ENCODE assay signal across 1 cellular context in the genomic region with DNA sequence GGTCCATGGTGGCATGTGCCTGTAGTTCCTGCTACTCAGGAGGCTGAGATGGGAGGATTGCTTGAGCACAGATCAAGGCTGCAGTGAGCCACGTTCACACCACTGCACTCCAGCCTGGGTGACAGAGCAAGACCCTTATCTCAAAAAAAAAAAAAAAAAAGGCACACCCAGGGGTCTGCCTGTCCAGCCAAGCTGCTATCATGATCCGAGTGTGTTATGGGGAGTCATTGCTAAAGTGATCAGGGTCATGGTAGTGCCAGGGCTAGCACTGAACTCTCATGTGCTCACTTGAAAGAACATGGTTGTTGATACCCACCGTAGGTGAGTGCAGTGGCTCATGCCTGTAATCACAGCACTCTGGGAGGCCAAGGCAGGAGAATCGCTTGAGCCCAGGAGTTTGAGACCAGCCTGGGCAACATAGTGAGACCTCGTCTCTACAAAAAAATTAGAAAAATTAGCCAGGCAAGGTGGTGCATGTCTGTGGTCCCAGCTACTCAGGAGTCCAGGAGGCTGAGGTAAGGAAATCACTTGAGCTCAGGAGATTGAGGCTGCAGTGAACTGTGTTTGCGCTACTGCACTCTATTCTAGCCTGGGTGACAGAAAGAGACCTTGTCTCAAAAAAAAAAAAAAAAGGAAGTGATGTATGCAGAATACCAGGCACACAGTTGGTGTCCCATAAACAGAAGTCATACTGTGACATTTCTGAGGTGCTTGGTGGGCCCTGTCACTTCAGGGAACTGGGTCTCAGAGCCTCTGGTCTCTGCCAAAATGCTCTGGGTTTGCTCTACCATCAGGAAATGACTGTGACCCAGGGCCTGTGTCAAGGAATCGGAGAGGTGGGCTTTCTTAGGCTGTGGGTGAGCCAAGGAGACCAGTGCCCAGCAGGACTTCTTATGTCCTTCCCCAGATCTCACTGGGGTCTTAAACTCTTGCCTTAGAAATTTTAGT.
A peak's percentile ranks its signal among the peaks of the same experiment; 100 is the strongest.
TF ChIP-seq lines count a peak whose summit lies in the region.

No MANE protein-coding gene starts in this region.

TF ChIP-seq in HepG2, 621 proteins besides CTCF, POLR2A, EP300 and RAD21 (continued from another document and continues in another):
- TF ChIP-seq, protein P1, sequence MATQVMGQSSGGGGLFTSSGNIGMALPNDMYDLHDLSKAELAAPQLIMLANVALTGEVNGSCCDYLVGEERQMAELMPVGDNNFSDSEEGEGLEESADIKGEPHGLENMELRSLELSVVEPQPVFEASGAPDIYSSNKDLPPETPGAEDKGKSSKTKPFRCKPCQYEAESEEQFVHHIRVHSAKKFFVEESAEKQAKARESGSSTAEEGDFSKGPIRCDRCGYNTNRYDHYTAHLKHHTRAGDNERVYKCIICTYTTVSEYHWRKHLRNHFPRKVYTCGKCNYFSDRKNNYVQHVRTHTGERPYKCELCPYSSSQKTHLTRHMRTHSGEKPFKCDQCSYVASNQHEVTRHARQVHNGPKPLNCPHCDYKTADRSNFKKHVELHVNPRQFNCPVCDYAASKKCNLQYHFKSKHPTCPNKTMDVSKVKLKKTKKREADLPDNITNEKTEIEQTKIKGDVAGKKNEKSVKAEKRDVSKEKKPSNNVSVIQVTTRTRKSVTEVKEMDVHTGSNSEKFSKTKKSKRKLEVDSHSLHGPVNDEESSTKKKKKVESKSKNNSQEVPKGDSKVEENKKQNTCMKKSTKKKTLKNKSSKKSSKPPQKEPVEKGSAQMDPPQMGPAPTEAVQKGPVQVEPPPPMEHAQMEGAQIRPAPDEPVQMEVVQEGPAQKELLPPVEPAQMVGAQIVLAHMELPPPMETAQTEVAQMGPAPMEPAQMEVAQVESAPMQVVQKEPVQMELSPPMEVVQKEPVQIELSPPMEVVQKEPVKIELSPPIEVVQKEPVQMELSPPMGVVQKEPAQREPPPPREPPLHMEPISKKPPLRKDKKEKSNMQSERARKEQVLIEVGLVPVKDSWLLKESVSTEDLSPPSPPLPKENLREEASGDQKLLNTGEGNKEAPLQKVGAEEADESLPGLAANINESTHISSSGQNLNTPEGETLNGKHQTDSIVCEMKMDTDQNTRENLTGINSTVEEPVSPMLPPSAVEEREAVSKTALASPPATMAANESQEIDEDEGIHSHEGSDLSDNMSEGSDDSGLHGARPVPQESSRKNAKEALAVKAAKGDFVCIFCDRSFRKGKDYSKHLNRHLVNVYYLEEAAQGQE (IDR thresholded peaks at IDR 0.05; ENCODE audit: borderline replicate concordance in 1 of 2, low read depth in 1 of 2, low read length in 2 of 2), result no peak
- TF ChIP-seq STAG1 (CRISPR knock-in tag; IDR thresholded peaks at IDR 0.05), result no peak; the same call in 1 of the 2 replicates
- TF ChIP-seq XRCC5 (optimal IDR thresholded peaks at IDR 0.05; ENCODE audit: low read length), result no peak
- no peak for TF ChIP-seq ZNF616 (CRISPR knock-in tag; IDR thresholded peaks at IDR 0.05; ENCODE audit: low read depth)
- TF ChIP-seq, protein P2, sequence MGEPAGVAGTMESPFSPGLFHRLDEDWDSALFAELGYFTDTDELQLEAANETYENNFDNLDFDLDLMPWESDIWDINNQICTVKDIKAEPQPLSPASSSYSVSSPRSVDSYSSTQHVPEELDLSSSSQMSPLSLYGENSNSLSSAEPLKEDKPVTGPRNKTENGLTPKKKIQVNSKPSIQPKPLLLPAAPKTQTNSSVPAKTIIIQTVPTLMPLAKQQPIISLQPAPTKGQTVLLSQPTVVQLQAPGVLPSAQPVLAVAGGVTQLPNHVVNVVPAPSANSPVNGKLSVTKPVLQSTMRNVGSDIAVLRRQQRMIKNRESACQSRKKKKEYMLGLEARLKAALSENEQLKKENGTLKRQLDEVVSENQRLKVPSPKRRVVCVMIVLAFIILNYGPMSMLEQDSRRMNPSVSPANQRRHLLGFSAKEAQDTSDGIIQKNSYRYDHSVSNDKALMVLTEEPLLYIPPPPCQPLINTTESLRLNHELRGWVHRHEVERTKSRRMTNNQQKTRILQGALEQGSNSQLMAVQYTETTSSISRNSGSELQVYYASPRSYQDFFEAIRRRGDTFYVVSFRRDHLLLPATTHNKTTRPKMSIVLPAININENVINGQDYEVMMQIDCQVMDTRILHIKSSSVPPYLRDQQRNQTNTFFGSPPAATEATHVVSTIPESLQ (CRISPR knock-in tag; conservative IDR thresholded peaks at IDR 0.05), result no peak
- TF ChIP-seq KLF13 (CRISPR knock-in tag; IDR thresholded peaks at IDR 0.05), result no peak
- TF ChIP-seq ZNF44 (CRISPR knock-in tag; IDR thresholded peaks at IDR 0.05), result no peak
- no peak for TF ChIP-seq TCF12 (IDR thresholded peaks at IDR 0.05)
- no peak for TF ChIP-seq TCF12 (CRISPR knock-in tag; IDR thresholded peaks at IDR 0.05)
- TF ChIP-seq, protein P3, sequence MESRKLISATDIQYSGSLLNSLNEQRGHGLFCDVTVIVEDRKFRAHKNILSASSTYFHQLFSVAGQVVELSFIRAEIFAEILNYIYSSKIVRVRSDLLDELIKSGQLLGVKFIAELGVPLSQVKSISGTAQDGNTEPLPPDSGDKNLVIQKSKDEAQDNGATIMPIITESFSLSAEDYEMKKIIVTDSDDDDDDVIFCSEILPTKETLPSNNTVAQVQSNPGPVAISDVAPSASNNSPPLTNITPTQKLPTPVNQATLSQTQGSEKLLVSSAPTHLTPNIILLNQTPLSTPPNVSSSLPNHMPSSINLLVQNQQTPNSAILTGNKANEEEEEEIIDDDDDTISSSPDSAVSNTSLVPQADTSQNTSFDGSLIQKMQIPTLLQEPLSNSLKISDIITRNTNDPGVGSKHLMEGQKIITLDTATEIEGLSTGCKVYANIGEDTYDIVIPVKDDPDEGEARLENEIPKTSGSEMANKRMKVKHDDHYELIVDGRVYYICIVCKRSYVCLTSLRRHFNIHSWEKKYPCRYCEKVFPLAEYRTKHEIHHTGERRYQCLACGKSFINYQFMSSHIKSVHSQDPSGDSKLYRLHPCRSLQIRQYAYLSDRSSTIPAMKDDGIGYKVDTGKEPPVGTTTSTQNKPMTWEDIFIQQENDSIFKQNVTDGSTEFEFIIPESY (CRISPR knock-in tag; IDR thresholded peaks at IDR 0.05), result no peak
- TF ChIP-seq SNRNP70 (IDR thresholded peaks at IDR 0.05; ENCODE audit: low read depth, low read length), result no peak
- no peak for TF ChIP-seq HDAC1 (CRISPR knock-in tag; IDR thresholded peaks at IDR 0.05)
- TF ChIP-seq ZSCAN31 (CRISPR knock-in tag; IDR thresholded peaks at IDR 0.05; ENCODE audit: low read depth), result no peak
- no peak for TF ChIP-seq ZNF335 (CRISPR knock-in tag; IDR thresholded peaks at IDR 0.05)
- TF ChIP-seq ZNF350 (CRISPR knock-in tag; IDR thresholded peaks at IDR 0.05; ENCODE audit: borderline replicate concordance, low read depth), result peak; percentile 55; the same call in 1 of the 2 replicates
- no peak for TF ChIP-seq ATF7 (IDR thresholded peaks at IDR 0.05)
- no peak; the same call in 1 of the 2 replicates for TF ChIP-seq ATF7 (CRISPR knock-in tag; IDR thresholded peaks at IDR 0.05)
- peak; percentile 87; the same call in 1 of the 2 replicates for TF ChIP-seq ZNF232 (CRISPR knock-in tag; IDR thresholded peaks at IDR 0.05; ENCODE audit: borderline replicate concordance)
- TF ChIP-seq, protein P4, sequence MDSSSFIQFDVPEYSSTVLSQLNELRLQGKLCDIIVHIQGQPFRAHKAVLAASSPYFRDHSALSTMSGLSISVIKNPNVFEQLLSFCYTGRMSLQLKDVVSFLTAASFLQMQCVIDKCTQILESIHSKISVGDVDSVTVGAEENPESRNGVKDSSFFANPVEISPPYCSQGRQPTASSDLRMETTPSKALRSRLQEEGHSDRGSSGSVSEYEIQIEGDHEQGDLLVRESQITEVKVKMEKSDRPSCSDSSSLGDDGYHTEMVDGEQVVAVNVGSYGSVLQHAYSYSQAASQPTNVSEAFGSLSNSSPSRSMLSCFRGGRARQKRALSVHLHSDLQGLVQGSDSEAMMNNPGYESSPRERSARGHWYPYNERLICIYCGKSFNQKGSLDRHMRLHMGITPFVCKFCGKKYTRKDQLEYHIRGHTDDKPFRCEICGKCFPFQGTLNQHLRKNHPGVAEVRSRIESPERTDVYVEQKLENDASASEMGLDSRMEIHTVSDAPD (CRISPR knock-in tag; IDR thresholded peaks at IDR 0.05), result peak; percentile 78; the same call in 1 of the 2 replicates
- TF ChIP-seq ZNF234 (CRISPR knock-in tag; conservative IDR thresholded peaks at IDR 0.05), result no peak
- no peak for TF ChIP-seq ZNF17 (CRISPR knock-in tag; IDR thresholded peaks at IDR 0.05)
- TF ChIP-seq, protein P5, sequence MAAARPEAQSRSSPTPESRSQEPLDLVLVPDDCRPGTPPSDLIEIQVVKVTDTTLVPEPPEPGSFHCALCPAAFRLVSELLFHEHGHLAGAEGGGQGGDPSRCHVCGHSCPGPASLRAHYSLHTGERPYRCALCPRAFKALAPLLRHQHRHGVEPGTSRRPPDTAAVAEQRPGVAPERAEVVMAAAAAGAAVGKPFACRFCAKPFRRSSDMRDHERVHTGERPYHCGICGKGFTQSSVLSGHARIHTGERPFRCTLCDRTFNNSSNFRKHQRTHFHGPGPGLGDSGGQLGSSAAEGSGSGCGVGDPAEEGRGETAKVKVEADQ (CRISPR knock-in tag; IDR thresholded peaks at IDR 0.05; ENCODE audit: borderline replicate concordance), result peak; percentile 22; the same call in 1 of the 2 replicates
- no peak for TF ChIP-seq MAFF (IDR thresholded peaks at IDR 0.05; ENCODE audit: low read depth, low read length)
- 0 out of 2 replicates have a peak, but pooled peaks have one; percentile 52 for TF ChIP-seq CC2D1A (CRISPR knock-in tag; IDR thresholded peaks at IDR 0.05)
- no peak for TF ChIP-seq ZNF7 (CRISPR knock-in tag; IDR thresholded peaks at IDR 0.05)
- no peak; the same call in 1 of the 2 replicates for TF ChIP-seq ZNF747 (CRISPR knock-in tag; IDR thresholded peaks at IDR 0.05; ENCODE audit: borderline replicate concordance)
- no peak for TF ChIP-seq ZNF749 (CRISPR knock-in tag; IDR thresholded peaks at IDR 0.05; ENCODE audit: borderline replicate concordance)
- no peak; the same call in 1 of the 2 replicates for TF ChIP-seq BCL6 (CRISPR knock-in tag; IDR thresholded peaks at IDR 0.05)
- TF ChIP-seq, protein P6, sequence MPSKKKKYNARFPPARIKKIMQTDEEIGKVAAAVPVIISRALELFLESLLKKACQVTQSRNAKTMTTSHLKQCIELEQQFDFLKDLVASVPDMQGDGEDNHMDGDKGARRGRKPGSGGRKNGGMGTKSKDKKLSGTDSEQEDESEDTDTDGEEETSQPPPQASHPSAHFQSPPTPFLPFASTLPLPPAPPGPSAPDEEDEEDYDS (CRISPR knock-in tag; IDR thresholded peaks at IDR 0.05), result no peak
- no peak; the same call in 1 of the 2 replicates for TF ChIP-seq ETV6 (CRISPR knock-in tag; conservative IDR thresholded peaks at IDR 0.05)
- TF ChIP-seq, protein P7, sequence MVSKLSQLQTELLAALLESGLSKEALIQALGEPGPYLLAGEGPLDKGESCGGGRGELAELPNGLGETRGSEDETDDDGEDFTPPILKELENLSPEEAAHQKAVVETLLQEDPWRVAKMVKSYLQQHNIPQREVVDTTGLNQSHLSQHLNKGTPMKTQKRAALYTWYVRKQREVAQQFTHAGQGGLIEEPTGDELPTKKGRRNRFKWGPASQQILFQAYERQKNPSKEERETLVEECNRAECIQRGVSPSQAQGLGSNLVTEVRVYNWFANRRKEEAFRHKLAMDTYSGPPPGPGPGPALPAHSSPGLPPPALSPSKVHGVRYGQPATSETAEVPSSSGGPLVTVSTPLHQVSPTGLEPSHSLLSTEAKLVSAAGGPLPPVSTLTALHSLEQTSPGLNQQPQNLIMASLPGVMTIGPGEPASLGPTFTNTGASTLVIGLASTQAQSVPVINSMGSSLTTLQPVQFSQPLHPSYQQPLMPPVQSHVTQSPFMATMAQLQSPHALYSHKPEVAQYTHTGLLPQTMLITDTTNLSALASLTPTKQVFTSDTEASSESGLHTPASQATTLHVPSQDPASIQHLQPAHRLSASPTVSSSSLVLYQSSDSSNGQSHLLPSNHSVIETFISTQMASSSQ (IDR thresholded peaks at IDR 0.05; ENCODE audit: low read depth), result no peak
- TF ChIP-seq, protein P7 (CRISPR knock-in tag; IDR thresholded peaks at IDR 0.05; ENCODE audit: borderline replicate concordance), result no peak
- TF ChIP-seq MAF1 (CRISPR knock-in tag; IDR thresholded peaks at IDR 0.05; ENCODE audit: borderline replicate concordance), result 0 out of 2 replicates have a peak, but pooled peaks have one; percentile 23
- TF ChIP-seq SYNCRIP (IDR thresholded peaks at IDR 0.05; ENCODE audit: insufficient read depth, low read depth, low read length), result no peak
- TF ChIP-seq, protein P8, sequence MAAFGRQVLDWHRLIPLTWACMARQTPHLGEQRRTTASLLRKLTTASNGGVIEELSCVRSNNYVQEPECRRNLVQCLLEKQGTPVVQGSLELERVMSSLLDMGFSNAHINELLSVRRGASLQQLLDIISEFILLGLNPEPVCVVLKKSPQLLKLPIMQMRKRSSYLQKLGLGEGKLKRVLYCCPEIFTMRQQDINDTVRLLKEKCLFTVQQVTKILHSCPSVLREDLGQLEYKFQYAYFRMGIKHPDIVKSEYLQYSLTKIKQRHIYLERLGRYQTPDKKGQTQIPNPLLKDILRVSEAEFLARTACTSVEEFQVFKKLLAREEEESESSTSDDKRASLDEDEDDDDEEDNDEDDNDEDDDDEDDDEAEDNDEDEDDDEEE (CRISPR knock-in tag; IDR thresholded peaks at IDR 0.05), result no peak
- TF ChIP-seq, protein P9, sequence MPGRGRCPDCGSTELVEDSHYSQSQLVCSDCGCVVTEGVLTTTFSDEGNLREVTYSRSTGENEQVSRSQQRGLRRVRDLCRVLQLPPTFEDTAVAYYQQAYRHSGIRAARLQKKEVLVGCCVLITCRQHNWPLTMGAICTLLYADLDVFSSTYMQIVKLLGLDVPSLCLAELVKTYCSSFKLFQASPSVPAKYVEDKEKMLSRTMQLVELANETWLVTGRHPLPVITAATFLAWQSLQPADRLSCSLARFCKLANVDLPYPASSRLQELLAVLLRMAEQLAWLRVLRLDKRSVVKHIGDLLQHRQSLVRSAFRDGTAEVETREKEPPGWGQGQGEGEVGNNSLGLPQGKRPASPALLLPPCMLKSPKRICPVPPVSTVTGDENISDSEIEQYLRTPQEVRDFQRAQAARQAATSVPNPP (CRISPR knock-in tag; IDR thresholded peaks at IDR 0.05), result peak; percentile 60; the same call in 1 of the 2 replicates
